In genomic region chr11:102798012-102798746, GRCh38 we compare ENCODE assay signal across 16 cellular contexts. TPM values are rescaled to one million over a fixed set of nuclear protein-coding genes. Genes with fewer than 3 reads are reported as not detected.
DNase-seq lines count a peak whose midpoint lies in the region; ATAC-seq and TF ChIP-seq lines count a peak whose summit lies in the region.
"Had no signal": no experiment of that assay in that cellular context is flagged by ENCODE, and none has a peak within 500 bp of the region (broad histone marks: within the 10 kb centered on the region; RNA-seq: fewer than 3 reads in every experiment).

TSS of gene MMP1 (minus strand) at chr11:102798160. CDS start at chr11:102798092, 68 bp downstream.

- intact Hi-C loops in Caco-2 (cut with micrococcal nuclease; ENCODE audit: unreplicated experiment) (no loop called here), PC-3 (cut with micrococcal nuclease) (loop anchor here (1.0 to 5.0 kb wide), 2 partner anchors 15 to 36 kb away; no protein-coding TSS in a partner anchor)

- H2AFZ ChIP-seq in PC-3 (ENCODE audit: low read length) = no peak within 1 kb of the TSS

- POLR2A ChIA-PET in Caco-2 (lab: Charles Lee) = no interaction called here
- POLR2A ChIA-PET in PC-3 (lab: Charles Lee; ENCODE audit: unreplicated experiment) = interaction anchor here (0.6 kb wide), 1 partner anchor 150 kb away, joined by 3 read pairs; no protein-coding TSS in a partner anchor

- H3F3A ChIP-seq in PC-3 (ENCODE audit: low read length, unreplicated experiment) = peaks cover 4% of the 10 kb centered on the region

- BruUV-seq in Caco-2 (replicated peaks; lab: Mats Ljungman, UMichigan) = no TSS peak
- BruUV-seq in PC-3 (replicated peaks; lab: Mats Ljungman, UMichigan) = no TSS peak

- no peaks in the 10 kb centered on the region for H3K36me3 ChIP-seq in Caco-2 (ENCODE audit: control insufficient read depth, insufficient read depth, low read length)
- H3K36me3 ChIP-seq in PC-3 (ENCODE audit: low read depth, low read length) = no peaks in the 10 kb centered on the region
- H3K36me3 ChIP-seq: SJSA1, WERI-Rb-1 had no signal

- no peaks in the 10 kb centered on the region for H3K79me2 ChIP-seq in PC-3 (ENCODE audit: low read length)

- no peaks in the 10 kb centered on the region for H3K9me3 ChIP-seq in Caco-2
- H3K9me3 ChIP-seq in PC-3 (ENCODE audit: low read length) = no peaks in the 10 kb centered on the region
- H3K9me3 ChIP-seq: psoas muscle, SJSA1 had no signal

- peak within 1 kb of the TSS; percentile 45 for H3K4me2 ChIP-seq in PC-3 (ENCODE audit: low read length)

- H3K27me3 ChIP-seq in Caco-2 (replicated peaks; ENCODE audit: control insufficient read depth, insufficient read depth, low read length) = no peaks in the 10 kb centered on the region; the same call in 1 of the 2 replicates
- H3K27me3 ChIP-seq in PC-3 (ENCODE audit: low read length) = no peaks in the 10 kb centered on the region
- H3K27me3 ChIP-seq: SJSA1 had no signal

- ATAC-seq in PC-3 (peak; percentile 89), HG03521 (IDR thresholded peaks at IDR 0.05; ENCODE audit: unreplicated experiment) (no peak), GM19395 (IDR thresholded peaks at IDR 0.05; ENCODE audit: unreplicated experiment) (no peak)
- ATAC-seq in activated CD4-positive, CD25-positive, alpha-beta regulatory T cell treated with anti-CD3 and anti-CD28 coated beads, Interleukin-2, amount 50 U/mL, for 24 hours = no peak
- ATAC-seq: CD8-positive, alpha-beta T cell; psoas muscle had no signal

- H4K20me1 ChIP-seq in PC-3 (ENCODE audit: low read length) = no peaks in the 10 kb centered on the region

- no peak within 1 kb of the TSS for H3K4me3 ChIP-seq in Caco-2 (ENCODE audit: low read depth, low read length)
- no peak within 1 kb of the TSS for H3K4me3 ChIP-seq in PC-3 (ENCODE audit: low read length)
- H3K4me3 ChIP-seq: psoas muscle, SJSA1 had no signal

- no peak within 1 kb of the TSS for H3K27ac Mint-ChIP-seq in Caco-2 (ENCODE audit: unreplicated experiment)
- H3K27ac Mint-ChIP-seq: CD8-positive, alpha-beta T cell had no signal

- H3K36me3 Mint-ChIP-seq in Caco-2 (ENCODE audit: insufficient read depth, unreplicated experiment) = no peaks in the 10 kb centered on the region
- H3K36me3 Mint-ChIP-seq: CD8-positive, alpha-beta T cell had no signal

- H3K27ac ChIP-seq in PC-3 (ENCODE audit: low read length) (peak within 1 kb of the TSS; percentile 66), epithelial cell of prostate (peak within 1 kb of the TSS; percentile 51)
- H3K27ac ChIP-seq: psoas muscle, SJSA1, WERI-Rb-1 had no signal

- peaks cover 11% of the 10 kb centered on the region for H3K4me1 Mint-ChIP-seq in Caco-2 (ENCODE audit: low read depth, unreplicated experiment)

- H3K27me3 Mint-ChIP-seq in Caco-2 (ENCODE audit: insufficient read depth, unreplicated experiment) = no peaks in the 10 kb centered on the region

- H3K4me1 ChIP-seq in Caco-2 (0 out of 2 replicates have a peak, but pooled peaks cover 5% of the 10 kb centered on the region), PC-3 (ENCODE audit: insufficient read depth, low read length) (peaks cover 33% of the 10 kb centered on the region)
- H3K4me1 ChIP-seq: psoas muscle had no signal

- H3K4me3 Mint-ChIP-seq in Caco-2 (ENCODE audit: unreplicated experiment) = no peak within 1 kb of the TSS
- H3K4me3 Mint-ChIP-seq: CD8-positive, alpha-beta T cell had no signal

- CTCF ChIA-PET in Caco-2 (lab: Charles Lee) = interaction anchor here (0.6 kb wide), 1 partner anchor 18 kb away, joined by 3 read pairs; the partner anchor contains the start of gene MMP10
- CTCF ChIA-PET in PC-3 (lab: Charles Lee) = interaction anchor here (0.7 to 1.1 kb wide), 2 partner anchors 143 to 151 kb away, joined by 4 to 5 read pairs; no protein-coding TSS in a partner anchor

- H3K9ac ChIP-seq in PC-3 (ENCODE audit: low read length) = peak within 1 kb of the TSS; percentile 2; the same call in 1 of the 2 replicates

- peak in 1 of 2 experiments; percentile 34 for DNase-seq in Caco-2
- DNase-seq in PC-3 = peak; percentile 98
- no peak for DNase-seq in epithelial cell of prostate (ENCODE audit: low read depth, low spot score)
- no peak for DNase-seq in mucosa of gallbladder (ENCODE audit: low spot score)
- no peak for DNase-seq in retina
- DNase-seq: CD8-positive, alpha-beta T cell; effector CD4-positive, alpha-beta T cell; NCI-H1694; NCI-H69; psoas muscle; WERI-Rb-1 had no signal

- H3K9me3 Mint-ChIP-seq in Caco-2 (ENCODE audit: unreplicated experiment) = no peaks in the 10 kb centered on the region
- H3K9me3 Mint-ChIP-seq: CD8-positive, alpha-beta T cell had no signal

- no peaks in the 10 kb centered on the region for H3K9me2 ChIP-seq in PC-3 (replicated peaks; ENCODE audit: low read length)

- TF ChIP-seq CTCF in Caco-2 (IDR thresholded peaks at IDR 0.05; ENCODE audit: insufficient read depth in 1 of 2, low read depth in 1 of 2, low read length in 1 of 2, severe bottlenecking in 1 of 2, unreplicated experiment in 1 of 2) = no peak
- TF ChIP-seq CTCF in PC-3 (conservative IDR thresholded peaks at IDR 0.05; ENCODE audit: low read depth, low read length) = no peak

RNA-seq across cellular contexts. Expression of gene MMP1, which starts in this region (rescaled TPM):
- 15.7 and 37.6 TPM in 2 replicates for total RNA-seq in Caco-2 (2022)
- total RNA-seq in PC-3 (2014; rRNA removed) = 6.5 and 7.3 TPM in 2 replicates
- total RNA-seq in mucosa of gallbladder = 99.4 TPM
- total RNA-seq: CD8-positive, alpha-beta T cell; H1 had no signal
